1 cellular context compared by ENCODE assay signal in the genomic region with DNA sequence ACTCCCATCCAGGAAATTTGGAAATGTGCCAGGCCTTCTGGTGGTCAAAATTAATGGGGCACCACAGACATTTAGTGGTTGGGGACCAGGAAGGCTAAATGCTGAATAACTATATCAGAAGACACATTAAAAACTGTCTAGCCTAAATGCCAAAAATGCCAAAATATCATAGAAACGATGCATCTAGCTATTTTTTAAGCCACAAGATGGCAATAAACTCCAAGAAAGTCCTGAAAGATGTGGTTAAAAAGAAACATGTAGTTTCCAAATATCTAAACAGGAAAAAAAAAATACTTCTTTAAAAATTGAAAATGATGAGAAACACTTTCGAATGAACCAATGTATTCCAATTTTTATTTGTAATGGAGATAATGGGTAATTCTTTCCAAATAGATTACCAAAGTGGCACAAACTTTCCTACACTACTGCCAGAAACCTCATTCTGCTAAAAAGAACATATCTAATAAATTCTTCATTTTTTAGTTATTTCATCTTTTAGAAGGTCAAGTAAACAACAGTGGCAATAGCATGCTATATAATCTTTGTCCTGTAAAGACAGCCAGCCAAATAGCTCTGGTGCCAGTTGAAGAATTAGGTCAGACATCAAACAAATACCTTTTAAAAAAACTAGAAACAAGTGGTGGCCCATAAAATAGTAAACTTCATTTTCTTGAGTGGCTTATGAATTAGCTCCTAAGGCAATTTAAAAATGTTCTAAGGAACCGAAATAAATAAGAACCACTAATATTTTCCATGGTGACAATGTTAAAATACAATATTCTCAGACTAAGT.
TF ChIP-seq lines count a peak whose summit lies in the region.

No MANE protein-coding gene starts in this region.

TF ChIP-seq in A549, 52 proteins besides CTCF, POLR2A, EP300 and RAD21:
- TF ChIP-seq, protein P1, sequence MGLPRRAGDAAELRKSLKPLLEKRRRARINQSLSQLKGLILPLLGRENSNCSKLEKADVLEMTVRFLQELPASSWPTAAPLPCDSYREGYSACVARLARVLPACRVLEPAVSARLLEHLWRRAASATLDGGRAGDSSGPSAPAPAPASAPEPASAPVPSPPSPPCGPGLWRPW (IDR thresholded peaks at IDR 0.05) = no peak
- no peak for TF ChIP-seq KDM1A (IDR thresholded peaks at IDR 0.05; ENCODE audit: low read depth)
- no peak for TF ChIP-seq TP53 (CRISPR knock-in tag; IDR thresholded peaks at IDR 0.05)
- no peak for TF ChIP-seq RARB (CRISPR knock-in tag; IDR thresholded peaks at IDR 0.05)
- TF ChIP-seq HMGXB4 (CRISPR knock-in tag; IDR thresholded peaks at IDR 0.05; ENCODE audit: borderline replicate concordance) = no peak
- no peak for TF ChIP-seq E2F6 (IDR thresholded peaks at IDR 0.05; ENCODE audit: borderline replicate concordance, low read depth)
- no peak for TF ChIP-seq PBX3 (IDR thresholded peaks at IDR 0.05)
- no peak for TF ChIP-seq PHF8 (IDR thresholded peaks at IDR 0.05; ENCODE audit: borderline replicate concordance, low read depth)
- TF ChIP-seq ZFP36 (IDR thresholded peaks at IDR 0.05; ENCODE audit: borderline replicate concordance, partially characterized antibody) = no peak
- TF ChIP-seq ZNF302 (CRISPR knock-in tag; IDR thresholded peaks at IDR 0.05) = no peak
